Comparison of ENCODE assay signal across 14 cellular contexts in the genomic region with DNA sequence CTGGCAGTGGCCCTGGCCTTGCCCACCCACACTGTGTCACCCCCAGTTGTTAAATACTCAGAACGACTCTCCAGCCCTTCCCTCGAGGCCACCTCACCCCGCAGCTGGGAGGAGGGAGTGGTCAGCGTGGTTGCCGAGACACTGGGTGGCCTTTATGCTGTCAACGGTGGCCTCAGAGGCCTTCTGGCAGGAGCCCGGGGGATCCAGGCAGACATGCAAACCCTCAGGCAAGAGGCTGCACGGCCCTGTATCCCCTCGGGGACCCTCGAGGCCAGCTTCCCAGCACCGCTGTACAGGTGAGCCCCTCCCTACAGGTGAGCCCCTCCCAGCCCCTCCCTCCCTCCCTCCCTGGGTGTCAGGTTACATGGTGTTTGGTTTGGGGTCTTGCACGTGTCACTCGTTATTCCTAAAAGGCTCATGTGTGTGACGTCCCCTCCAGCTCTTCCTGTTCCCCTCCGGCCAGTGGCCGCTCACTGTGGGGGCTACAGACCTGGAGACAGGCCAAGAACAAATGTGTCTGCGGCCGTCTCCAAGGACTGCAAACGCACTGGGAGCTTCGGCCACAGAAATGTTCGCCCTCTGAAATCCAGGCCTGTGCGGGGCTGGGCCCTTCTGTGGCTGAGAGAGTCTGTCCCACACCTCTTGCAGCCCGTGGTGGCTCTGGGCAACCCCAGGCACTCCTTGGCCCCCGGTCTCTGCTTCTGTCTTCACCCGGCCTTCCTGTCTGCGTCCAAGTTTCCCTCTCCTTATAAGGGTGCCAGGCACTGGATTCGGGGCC. TPM values are rescaled to one million over a fixed set of nuclear protein-coding genes. Genes with fewer than 3 reads are reported as not detected.
A peak's percentile ranks its signal among the peaks of the same experiment; 100 is the strongest.
DNase-seq lines count a peak whose midpoint lies in the region; ATAC-seq and TF ChIP-seq lines count a peak whose summit lies in the region.
"Had no signal": no experiment of that assay in that cellular context is flagged by ENCODE, and none has a peak within 500 bp of the region (broad histone marks: within the 10 kb centered on the region; RNA-seq: fewer than 3 reads in every experiment).

TEKTIP1 (plus strand) TSS at position 210 of the 778 bp plus-strand sequence; CDS start at position 214, 4 bp downstream.

- POLR2A ChIA-PET in activated CD8-positive, alpha-beta T cell treated with anti-CD3 and anti-CD28 coated beads, Interleukin-2, amount 10 ng/mL, durations not matched to agents 7 days and 5 days (lab: Charles Lee), result no interaction called here
- POLR2A ChIA-PET in activated CD8-positive, alpha-beta T cell treated with anti-CD3 and anti-CD28 coated beads for 36 hours (lab: Charles Lee), result interaction anchor here (1.2 to 1.8 kb wide), 3 partner anchors 9 to 117 kb away, joined by 3 to 6 read pairs (median 3); no protein-coding TSS in a partner anchor

- TF ChIP-seq CTCF in activated CD8-positive, alpha-beta T cell treated with anti-CD3 and anti-CD28 coated beads for 36 hours (IDR thresholded peaks at IDR 0.05), result no peak
- TF ChIP-seq CTCF in GM20000 (IDR thresholded peaks at IDR 0.05; ENCODE audit: extremely low read depth, missing control alignments), result no peak

- H3K36me3 ChIP-seq in NT2/D1 (ENCODE audit: insufficient read depth, insufficient read length, low read length), result peaks cover 68% of the 10 kb centered on the region

- ATAC-seq in activated CD8-positive, alpha-beta T cell treated with anti-CD3 and anti-CD28 coated beads, Interleukin-2, amount 10 ng/mL, durations not matched to agents 7 days and 5 days, result no peak
- ATAC-seq in activated CD8-positive, alpha-beta T cell treated with anti-CD3 and anti-CD28 coated beads for 36 hours, result no peak
- ATAC-seq in stimulated activated naive B cell treated with anti-CD40 and anti-IgM and Interleukin-4, amounts not matched to agents 10 μg/mL and 1 μg/mL and 100 μg/mL, for 72 hours (replicated peaks), result peak; percentile 17 to 28
- ATAC-seq: Right ventricle myocardium inferior had no signal

- H3K4me1 ChIP-seq in NT2/D1 (ENCODE audit: insufficient read depth, insufficient read length), result peaks cover 20% of the 10 kb centered on the region
- H3K4me1 ChIP-seq: parathyroid adenoma had no signal

- H3K4me3 Mint-ChIP-seq in activated CD8-positive, alpha-beta T cell treated with anti-CD3 and anti-CD28 coated beads, Interleukin-2, amount 10 ng/mL, durations not matched to agents 7 days and 5 days, result no peak within 1 kb of the TSS
- H3K4me3 Mint-ChIP-seq in activated CD8-positive, alpha-beta T cell treated with anti-CD3 and anti-CD28 coated beads for 36 hours, result no peak within 1 kb of the TSS
- peak within 1 kb of the TSS in 1 of 2 donors; percentile 29 for H3K4me3 Mint-ChIP-seq in stimulated activated naive B cell treated with anti-CD40 and anti-IgM and Interleukin-4, amounts not matched to agents 10 μg/mL and 1 μg/mL and 100 μg/mL, for 72 hours

- H3K27me3 Mint-ChIP-seq in activated CD8-positive, alpha-beta T cell treated with anti-CD3 and anti-CD28 coated beads, Interleukin-2, amount 10 ng/mL, durations not matched to agents 7 days and 5 days (ENCODE audit: low read depth), result no peaks in the 10 kb centered on the region
- H3K27me3 Mint-ChIP-seq in activated CD8-positive, alpha-beta T cell treated with anti-CD3 and anti-CD28 coated beads for 36 hours, result no peaks in the 10 kb centered on the region
- H3K27me3 Mint-ChIP-seq in stimulated activated naive B cell treated with anti-CD40 and anti-IgM and Interleukin-4, amounts not matched to agents 10 μg/mL and 1 μg/mL and 100 μg/mL, for 72 hours, result no peaks in the 10 kb centered on the region

- H3K9ac ChIP-seq in NT2/D1 (ENCODE audit: insufficient read length, low read depth), result peak within 1 kb of the TSS; percentile 28
- H3K9ac ChIP-seq: parathyroid adenoma had no signal

- peaks cover 36% of the 10 kb centered on the region for H3K36me3 Mint-ChIP-seq in activated CD8-positive, alpha-beta T cell treated with anti-CD3 and anti-CD28 coated beads, Interleukin-2, amount 10 ng/mL, durations not matched to agents 7 days and 5 days (ENCODE audit: low read depth)
- H3K36me3 Mint-ChIP-seq in activated CD8-positive, alpha-beta T cell treated with anti-CD3 and anti-CD28 coated beads for 36 hours (ENCODE audit: low read depth), result peaks cover 19% of the 10 kb centered on the region
- peaks cover 40 to 46% of the 10 kb centered on the region in 2 donors for H3K36me3 Mint-ChIP-seq in stimulated activated naive B cell treated with anti-CD40 and anti-IgM and Interleukin-4, amounts not matched to agents 10 μg/mL and 1 μg/mL and 100 μg/mL, for 72 hours

- in situ Hi-C loops in ACHN (cut with HindIII; ENCODE audit: low pct_ligation_motif_present, low pct_unique_long_range_greater_than_20kb, low sequenced_read_pairs), result no loop called here

- no peaks in the 10 kb centered on the region for H3K9me3 ChIP-seq in NT2/D1 (ENCODE audit: insufficient read depth, low read length)
- H3K9me3 ChIP-seq: thoracic aorta had no signal

- H3K9me3 Mint-ChIP-seq in activated CD8-positive, alpha-beta T cell treated with anti-CD3 and anti-CD28 coated beads, Interleukin-2, amount 10 ng/mL, durations not matched to agents 7 days and 5 days (ENCODE audit: insufficient read depth), result no peaks in the 10 kb centered on the region
- peaks cover 2% of the 10 kb centered on the region for H3K9me3 Mint-ChIP-seq in activated CD8-positive, alpha-beta T cell treated with anti-CD3 and anti-CD28 coated beads for 36 hours
- H3K9me3 Mint-ChIP-seq in stimulated activated naive B cell treated with anti-CD40 and anti-IgM and Interleukin-4, amounts not matched to agents 10 μg/mL and 1 μg/mL and 100 μg/mL, for 72 hours, result no peaks in the 10 kb centered on the region

- H3K27ac Mint-ChIP-seq in activated CD8-positive, alpha-beta T cell treated with anti-CD3 and anti-CD28 coated beads, Interleukin-2, amount 10 ng/mL, durations not matched to agents 7 days and 5 days, result peak within 1 kb of the TSS; percentile 34
- H3K27ac Mint-ChIP-seq in activated CD8-positive, alpha-beta T cell treated with anti-CD3 and anti-CD28 coated beads for 36 hours, result no peak within 1 kb of the TSS
- H3K27ac Mint-ChIP-seq in stimulated activated naive B cell treated with anti-CD40 and anti-IgM and Interleukin-4, amounts not matched to agents 10 μg/mL and 1 μg/mL and 100 μg/mL, for 72 hours, result peak within 1 kb of the TSS; percentile 90

- no peaks in the 10 kb centered on the region for H3K27me3 ChIP-seq in NT2/D1 (ENCODE audit: insufficient read depth, insufficient read length)
- H3K27me3 ChIP-seq: ascending aorta had no signal

- CTCF ChIA-PET in activated CD8-positive, alpha-beta T cell treated with anti-CD3 and anti-CD28 coated beads, Interleukin-2, amount 10 ng/mL, durations not matched to agents 7 days and 5 days (lab: Charles Lee), result interaction anchor here (1.2 kb wide), 1 partner anchor 8 kb away, joined by 3 read pairs; no protein-coding TSS in a partner anchor
- CTCF ChIA-PET in activated CD8-positive, alpha-beta T cell treated with anti-CD3 and anti-CD28 coated beads for 36 hours (lab: Charles Lee), result interaction anchor here (0.8 kb wide), 1 partner anchor 12 kb away, joined by 3 read pairs; no protein-coding TSS in a partner anchor

- H3K4me1 Mint-ChIP-seq in activated CD8-positive, alpha-beta T cell treated with anti-CD3 and anti-CD28 coated beads, Interleukin-2, amount 10 ng/mL, durations not matched to agents 7 days and 5 days (ENCODE audit: low read depth), result no peaks in the 10 kb centered on the region
- no peaks in the 10 kb centered on the region for H3K4me1 Mint-ChIP-seq in activated CD8-positive, alpha-beta T cell treated with anti-CD3 and anti-CD28 coated beads for 36 hours (ENCODE audit: low read depth)
- H3K4me1 Mint-ChIP-seq in stimulated activated naive B cell treated with anti-CD40 and anti-IgM and Interleukin-4, amounts not matched to agents 10 μg/mL and 1 μg/mL and 100 μg/mL, for 72 hours, result peaks cover 12 to 16% of the 10 kb centered on the region in 2 donors

- no peak within 1 kb of the TSS for H3K4me3 ChIP-seq in NT2/D1 (ENCODE audit: insufficient read length, low read depth)
- H3K4me3 ChIP-seq: ascending aorta, thoracic aorta had no signal

- DNase-seq in activated CD8-positive, alpha-beta T cell treated with anti-CD3 and anti-CD28 coated beads, Interleukin-2, amount 10 ng/mL, durations not matched to agents 7 days and 5 days, result no peak
- DNase-seq in activated CD8-positive, alpha-beta T cell treated with anti-CD3 and anti-CD28 coated beads for 36 hours, result no peak
- no peak for DNase-seq in NT2/D1 (ENCODE audit: low read depth, low spot score)
- DNase-seq in foreskin melanocyte, result peak; percentile 89
- DNase-seq in stimulated activated naive B cell treated with anti-CD40 and anti-IgM and Interleukin-4, amounts not matched to agents 10 μg/mL and 1 μg/mL and 100 μg/mL, for 72 hours, result no peak
- DNase-seq in GM20000 (ENCODE audit: low spot score), result no peak
- DNase-seq in HT-29 (ENCODE audit: low spot score), result no peak
- no peak for DNase-seq in ACHN
- DNase-seq: NCI-H2081; stimulated activated CD4-positive, alpha-beta T cell treated with anti-CD3 and anti-CD28 coated beads, Interleukin-4, amount 100 ng/mL, for 4 hours had no signal

- intact Hi-C loops in activated CD8-positive, alpha-beta T cell treated with anti-CD3 and anti-CD28 coated beads for 36 hours (cut with micrococcal nuclease), result no loop called here

RNA-seq across cellular contexts. Expression of gene TEKTIP1, which starts in this region (rescaled TPM):
- 1 to 10 TPM; 8.3 to 9.4 TPM for total RNA-seq in activated CD8-positive, alpha-beta T cell treated with anti-CD3 and anti-CD28 coated beads, Interleukin-2, amount 10 ng/mL, durations not matched to agents 7 days and 5 days
- 1 to 10 TPM; 1.6 to 2.4 TPM for total RNA-seq in activated CD8-positive, alpha-beta T cell treated with anti-CD3 and anti-CD28 coated beads for 36 hours
- not detected in 2 replicates for total RNA-seq in HT-29 (2014; rRNA removed; shearing (Covaris generic))
- total RNA-seq: ascending aorta, Right ventricle myocardium inferior, thoracic aorta had no signal

Comparison
In these comparisons a context has a peak if more than half of its experiments do, and no peak if none do; other contexts are left out.
1. ATAC-seq: peak in stimulated activated naive B cell treated with anti-CD40 and anti-IgM and Interleukin-4, amounts not matched to agents 10 μg/mL and 1 μg/mL and 100 μg/mL, for 72 hours (2 of 2); none in activated CD8-positive, alpha-beta T cell treated with anti-CD3 and anti-CD28 coated beads, Interleukin-2, amount 10 ng/mL, durations not matched to agents 7 days and 5 days (single experiment) and activated CD8-positive, alpha-beta T cell treated with anti-CD3 and anti-CD28 coated beads for 36 hours (single experiment).